Comparison of ENCODE assay signal across 8 cellular contexts in genomic region chr12:85424581-85425348, GRCh38.
DNase-seq lines count a peak whose midpoint lies in the region; ATAC-seq, FAIRE-seq and TF ChIP-seq lines count a peak whose summit lies in the region.

No MANE protein-coding gene starts in this region.

- no peaks in the 10 kb centered on the region for H3K9me3 ChIP-seq in MG63

- no peaks in the 10 kb centered on the region for H3K36me3 ChIP-seq in MG63
- H3K36me3 ChIP-seq in bronchial epithelial cell (ENCODE audit: control insufficient read depth, insufficient read depth, low read length), result no peaks in the 10 kb centered on the region

- intact Hi-C loops in activated CD4-positive, alpha-beta memory T cell treated with anti-CD3 and anti-CD28 coated beads for 36 hours (cut with micrococcal nuclease), result loop anchor here (10.0 kb wide), 1 partner anchor 350 kb away; no protein-coding TSS in a partner anchor
- intact Hi-C loops in sciatic nerve (cut with DNase I), result no loop called here

- peaks cover 9% of the 10 kb centered on the region for H3K27me3 ChIP-seq in MG63
- no peaks in the 10 kb centered on the region for H3K27me3 ChIP-seq in bronchial epithelial cell (ENCODE audit: control insufficient read depth, insufficient read depth, low read length)

- no peaks in the 10 kb centered on the region for H3K36me3 Mint-ChIP-seq in activated CD4-positive, alpha-beta memory T cell treated with anti-CD3 and anti-CD28 coated beads for 36 hours
- no peaks in the 10 kb centered on the region for H3K36me3 Mint-ChIP-seq in activated CD4-positive, alpha-beta memory T cell treated with anti-CD3 and anti-CD28 coated beads, Interleukin-2, amount 10 ng/mL, durations not matched to agents 7 days and 5 days (ENCODE audit: low read depth)

- ATAC-seq in sciatic nerve, result peak; percentile 55

- H3K27ac Mint-ChIP-seq in activated CD4-positive, alpha-beta memory T cell treated with anti-CD3 and anti-CD28 coated beads for 36 hours, result no peak overlapping the region
- H3K27ac Mint-ChIP-seq in activated CD4-positive, alpha-beta memory T cell treated with anti-CD3 and anti-CD28 coated beads, Interleukin-2, amount 10 ng/mL, durations not matched to agents 7 days and 5 days, result no peak overlapping the region

- POLR2A ChIA-PET in activated CD4-positive, alpha-beta memory T cell treated with anti-CD3 and anti-CD28 coated beads for 36 hours (lab: Charles Lee), result no interaction called here
- POLR2A ChIA-PET in activated CD4-positive, alpha-beta memory T cell treated with anti-CD3 and anti-CD28 coated beads, Interleukin-2, amount 10 ng/mL, durations not matched to agents 7 days and 5 days (lab: Charles Lee), result no interaction called here
- POLR2A ChIA-PET in HEK293T (lab: Yijun Ruan, JAX), result no interaction called here

- TF ChIP-seq CTCF in bronchial epithelial cell (IDR thresholded peaks at IDR 0.05; ENCODE audit: insufficient read depth, low read length, severe bottlenecking), result peak; percentile 42

- CTCF ChIA-PET in activated CD4-positive, alpha-beta memory T cell treated with anti-CD3 and anti-CD28 coated beads for 36 hours (lab: Charles Lee), result interaction anchor here (0.6 to 1.3 kb wide), 5 partner anchors 442 to 498 kb away, joined by 3 to 5 read pairs (median 3); partner anchors contain the start of gene NTS
- CTCF ChIA-PET in activated CD4-positive, alpha-beta memory T cell treated with anti-CD3 and anti-CD28 coated beads, Interleukin-2, amount 10 ng/mL, durations not matched to agents 7 days and 5 days (lab: Charles Lee), result interaction anchor here (0.8 kb wide), 1 partner anchor 442 kb away, joined by 4 read pairs; no protein-coding TSS in a partner anchor
- CTCF ChIA-PET in HEK293T (lab: Yijun Ruan, JAX), result interaction anchor here (0.6 to 1.3 kb wide), 16 partner anchors 8 to 268 kb away, joined by 3 to 7 read pairs (median 3); partner anchors contain the start of gene ALX1

- no peak overlapping the region for H3K4me3 Mint-ChIP-seq in activated CD4-positive, alpha-beta memory T cell treated with anti-CD3 and anti-CD28 coated beads for 36 hours
- H3K4me3 Mint-ChIP-seq in activated CD4-positive, alpha-beta memory T cell treated with anti-CD3 and anti-CD28 coated beads, Interleukin-2, amount 10 ng/mL, durations not matched to agents 7 days and 5 days, result no peak overlapping the region

- H3K27me3 Mint-ChIP-seq in activated CD4-positive, alpha-beta memory T cell treated with anti-CD3 and anti-CD28 coated beads for 36 hours, result no peaks in the 10 kb centered on the region
- no peaks in the 10 kb centered on the region for H3K27me3 Mint-ChIP-seq in activated CD4-positive, alpha-beta memory T cell treated with anti-CD3 and anti-CD28 coated beads, Interleukin-2, amount 10 ng/mL, durations not matched to agents 7 days and 5 days

- peak; percentile 10 for DNase-seq in activated CD4-positive, alpha-beta memory T cell treated with anti-CD3 and anti-CD28 coated beads for 36 hours
- no peak for DNase-seq in activated CD4-positive, alpha-beta memory T cell treated with anti-CD3 and anti-CD28 coated beads, Interleukin-2, amount 10 ng/mL, durations not matched to agents 7 days and 5 days
- DNase-seq in HEK293T (ENCODE audit: extremely low spot score) (peak; percentile 21), MG63 (peak; percentile 10), bronchial epithelial cell (ENCODE audit: low read depth) (peak; percentile 47), sciatic nerve (ENCODE audit: low spot score) (no peak), HK-2 (ENCODE audit: unreplicated experiment) (no peak)
- no peak for DNase-seq in activated effector memory CD4-positive, alpha-beta T cell treated with anti-CD3 and anti-CD28 coated beads, Interleukin-2, amount 50 U/mL, for 16 hours

- H3K9me3 Mint-ChIP-seq in activated CD4-positive, alpha-beta memory T cell treated with anti-CD3 and anti-CD28 coated beads for 36 hours, result peaks cover 3% of the 10 kb centered on the region
- H3K9me3 Mint-ChIP-seq in activated CD4-positive, alpha-beta memory T cell treated with anti-CD3 and anti-CD28 coated beads, Interleukin-2, amount 10 ng/mL, durations not matched to agents 7 days and 5 days, result no peaks in the 10 kb centered on the region

- H3K4me1 Mint-ChIP-seq in activated CD4-positive, alpha-beta memory T cell treated with anti-CD3 and anti-CD28 coated beads for 36 hours (ENCODE audit: low read depth), result no peaks in the 10 kb centered on the region
- no peaks in the 10 kb centered on the region for H3K4me1 Mint-ChIP-seq in activated CD4-positive, alpha-beta memory T cell treated with anti-CD3 and anti-CD28 coated beads, Interleukin-2, amount 10 ng/mL, durations not matched to agents 7 days and 5 days

- FAIRE-seq in bronchial epithelial cell (lab: Jason Lieb, UNC), result no peak

- no peak overlapping the region for H3K4me3 ChIP-seq in MG63
- H3K4me3 ChIP-seq in bronchial epithelial cell (ENCODE audit: low read depth, low read length), result no peak overlapping the region

TF ChIP-seq in HEK293T, 16 proteins besides CTCF, POLR2A, EP300 and RAD21:
- TF ChIP-seq ARNT (IDR thresholded peaks at IDR 0.05), result no peak
- no peak for TF ChIP-seq PKNOX1 (IDR thresholded peaks at IDR 0.05)
- no peak for TF ChIP-seq ZNF384 (IDR thresholded peaks at IDR 0.05)
- no peak for TF ChIP-seq BHLHE40 (IDR thresholded peaks at IDR 0.05; ENCODE audit: borderline replicate concordance)

Comparison
In these comparisons a context has a peak if more than half of its experiments do, and no peak if none do; other contexts are left out.
1. DNase-seq: peak in activated CD4-positive, alpha-beta memory T cell treated with anti-CD3 and anti-CD28 coated beads for 36 hours (single experiment), HEK293T (single experiment), MG63 (single experiment) and bronchial epithelial cell (single experiment); none in activated CD4-positive, alpha-beta memory T cell treated with anti-CD3 and anti-CD28 coated beads, Interleukin-2, amount 10 ng/mL, durations not matched to agents 7 days and 5 days (single experiment), sciatic nerve (single experiment), HK-2 (single experiment) and activated effector memory CD4-positive, alpha-beta T cell treated with anti-CD3 and anti-CD28 coated beads, Interleukin-2, amount 50 U/mL, for 16 hours (single experiment).